8 cellular contexts compared by ENCODE assay signal in genomic region chr19:56567274-56568120, GRCh38. TPM values are rescaled to one million over a fixed set of nuclear protein-coding genes. Genes with fewer than 3 reads are reported as not detected.
DNase-seq lines count a peak whose midpoint lies in the region; ATAC-seq, FAIRE-seq and TF ChIP-seq lines count a peak whose summit lies in the region.

ZNF470 (plus strand) TSS chr19:56567468; CDS start chr19:56570312, 2,844 bp downstream.

- ATAC-seq in GM21737 (IDR thresholded peaks at IDR 0.05; ENCODE audit: unreplicated experiment) (peak; percentile 97), pancreas (peak; percentile 99 to 100 (median 100))

- H3K36me3 ChIP-seq in SU-DHL-6 (ENCODE audit: low read length) (no peaks in the 10 kb centered on the region), adipocyte (ENCODE audit: control insufficient read depth, insufficient read depth, low read length, severe bottlenecking) (peaks cover 48% of the 10 kb centered on the region), cardiac muscle cell (peaks cover 12% of the 10 kb centered on the region), pancreas (peaks cover 0 to 9% (median 6%) of the 10 kb centered on the region in 3 donors), thyroid gland (peaks cover 20 to 22% of the 10 kb centered on the region in 2 donors)

- H3K4me1 ChIP-seq in adipocyte (ENCODE audit: control insufficient read depth, insufficient read depth, low read length) (peaks cover 5% of the 10 kb centered on the region), cardiac muscle cell (ENCODE audit: low read depth) (no peaks in the 10 kb centered on the region), pancreas (no peaks in the 10 kb centered on the region), thyroid gland (peaks cover 7 to 13% of the 10 kb centered on the region in 2 donors)

- no peak within 1 kb of the TSS for H3K27ac ChIP-seq in SU-DHL-6 (ENCODE audit: low read depth, low read length)
- peak within 1 kb of the TSS; percentile 35 for H3K27ac ChIP-seq in cardiac muscle cell
- peak within 1 kb of the TSS; percentile 4 to 69 (median 61) for H3K27ac ChIP-seq in pancreas
- H3K27ac ChIP-seq in thyroid gland, result peak within 1 kb of the TSS in 2 of 3 donors; percentile 59 to 65

- peak within 1 kb of the TSS; percentile 35 for H3K4me2 ChIP-seq in SU-DHL-6 (ENCODE audit: low read depth, low read length, poor library complexity, severe bottlenecking)

- 2 to 3% methylated on average over 62 to 66 of the region's 66 CpGs for WGBS in pancreas, 2 donors
- 5 to 8% methylated on average over 35 to 43 of the region's 66 CpGs for WGBS in thyroid gland, 2 donors

- peak in 1 of 2 donors; percentile 60 for TF ChIP-seq POLR2A in thyroid gland (IDR thresholded peaks at IDR 0.05)

- peaks cover 9% of the 10 kb centered on the region; the same call in 1 of the 2 replicates for H3K9me3 ChIP-seq in SU-DHL-6 (ENCODE audit: insufficient read depth, low read length)
- H3K9me3 ChIP-seq in adipocyte (ENCODE audit: control insufficient read depth, low read length), result peaks cover 84% of the 10 kb centered on the region
- H3K9me3 ChIP-seq in cardiac muscle cell (ENCODE audit: low read depth), result peaks cover 3% of the 10 kb centered on the region
- peaks cover 0 to 3% (median 0%) of the 10 kb centered on the region in 4 donors for H3K9me3 ChIP-seq in pancreas
- no peaks in the 10 kb centered on the region for H3K9me3 ChIP-seq in thyroid gland

- no peaks in the 10 kb centered on the region for H3K9me2 ChIP-seq in SU-DHL-6 (replicated peaks; ENCODE audit: insufficient read depth, low read length)

- no peaks in the 10 kb centered on the region for H3F3A ChIP-seq in SU-DHL-6 (ENCODE audit: insufficient read depth)

- TF ChIP-seq CTCF in SU-DHL-6 (IDR thresholded peaks at IDR 0.05; ENCODE audit: insufficient read depth, low read length, poor library complexity, severe bottlenecking) (no peak), cardiac muscle cell (IDR thresholded peaks at IDR 0.05; ENCODE audit: low read depth, low read length) (no peak), pancreas (IDR thresholded peaks at IDR 0.05) (no peak), thyroid gland (IDR thresholded peaks at IDR 0.05) (no peak)

- peak within 1 kb of the TSS; percentile 41; the same call in 1 of the 2 replicates for H3K9ac ChIP-seq in SU-DHL-6 (ENCODE audit: low read length)
- H3K9ac ChIP-seq in adipocyte (ENCODE audit: low read length), result peak within 1 kb of the TSS; percentile 94

- H3K79me2 ChIP-seq in SU-DHL-6 (ENCODE audit: insufficient read depth, low read length), result no peaks in the 10 kb centered on the region

- intact Hi-C loops in pancreas (cut with DNase I), result no loop called here
- intact Hi-C loops in thyroid gland (cut with DNase I), result no loop called here

- H3K27me3 ChIP-seq in SU-DHL-6 (ENCODE audit: low read length) (no peaks in the 10 kb centered on the region), adipocyte (replicated peaks; ENCODE audit: control insufficient read depth, insufficient read depth, low read length) (no peaks in the 10 kb centered on the region), cardiac muscle cell (no peaks in the 10 kb centered on the region), pancreas (no peaks in the 10 kb centered on the region), thyroid gland (no peaks in the 10 kb centered on the region)

- no peak for FAIRE-seq in pancreas (lab: Jason Lieb, UNC)

- no peaks in the 10 kb centered on the region for H4K20me1 ChIP-seq in SU-DHL-6 (ENCODE audit: low read depth, low read length)

- H2AFZ ChIP-seq in SU-DHL-6 (ENCODE audit: low read depth, low read length, severe bottlenecking), result peak within 1 kb of the TSS; percentile 80

- H3K4me3 ChIP-seq in SU-DHL-6 (ENCODE audit: insufficient read depth, low read length, poor library complexity, severe bottlenecking) (peak within 1 kb of the TSS; percentile 47), adipocyte (ENCODE audit: low read length) (peak within 1 kb of the TSS; percentile 96), cardiac muscle cell (peak within 1 kb of the TSS; percentile 59), pancreas (peak within 1 kb of the TSS; percentile 57 to 96 (median 87)), thyroid gland (replicated peaks in 1 of 3) (peak within 1 kb of the TSS; percentile 83 to 99 (median 90))

- DNase-seq in DMS79 (lab: John Stamatoyannopoulos, UW) (peak; percentile 81), Kasumi-1 (lab: John Stamatoyannopoulos, UW) (peak; percentile 91), adipocyte (ENCODE audit: low read depth) (peak; percentile 98), cardiac muscle cell (ENCODE audit: low read depth in 1 of 2, low spot score in 1 of 2) (peak; percentile 95 to 96), pancreas (peak; percentile 93 to 98 (median 96)), thyroid gland (peak; percentile 96 to 97)

RNA-seq across cellular contexts. Expression of gene ZNF470, which starts in this region (rescaled TPM):
- total RNA-seq in cardiac muscle cell (5.7 and 8.0 TPM in 2 replicates), pancreas (1 to 10 TPM; 1.3 to 2.9 (median 1.6) TPM), thyroid gland (1 to 10 TPM; 3.4 to 7.1 (median 5.6) TPM)
- polyA plus RNA-seq in cardiac muscle cell (7.5 and 10.0 TPM in 2 replicates), pancreas (1 to 10 TPM; 1.5 to 3.0 TPM)
